In the genomic region with DNA sequence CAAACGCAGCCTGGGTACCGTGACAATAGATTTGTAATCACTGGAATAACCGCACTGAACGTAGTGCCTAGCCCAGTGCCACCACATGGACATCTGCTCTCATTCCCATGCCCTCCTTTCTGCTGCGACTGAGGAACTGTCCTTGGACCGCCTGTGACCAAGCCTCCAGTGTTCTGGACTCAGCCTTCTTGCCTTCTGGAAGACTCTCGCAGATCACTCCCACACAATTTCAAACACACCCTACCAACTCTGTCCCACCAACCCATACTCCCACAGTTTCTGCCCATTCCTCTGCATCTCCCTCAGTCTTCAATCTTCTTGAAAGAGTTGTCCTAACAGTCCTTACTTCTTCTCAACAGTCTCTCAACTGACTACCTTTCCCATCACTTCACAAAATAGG, we compare ENCODE assay signal across 1 cellular context.
TF ChIP-seq lines count a peak whose summit lies in the region.

No MANE protein-coding gene starts in this region.

TF ChIP-seq in GM12878, 131 proteins besides CTCF, POLR2A, EP300 and RAD21 (continued from another document):
- TF ChIP-seq MLLT1 (IDR thresholded peaks at IDR 0.05) = no peak
- TF ChIP-seq NR2F1 (conservative IDR thresholded peaks at IDR 0.05) = no peak
- TF ChIP-seq, protein P1, sequence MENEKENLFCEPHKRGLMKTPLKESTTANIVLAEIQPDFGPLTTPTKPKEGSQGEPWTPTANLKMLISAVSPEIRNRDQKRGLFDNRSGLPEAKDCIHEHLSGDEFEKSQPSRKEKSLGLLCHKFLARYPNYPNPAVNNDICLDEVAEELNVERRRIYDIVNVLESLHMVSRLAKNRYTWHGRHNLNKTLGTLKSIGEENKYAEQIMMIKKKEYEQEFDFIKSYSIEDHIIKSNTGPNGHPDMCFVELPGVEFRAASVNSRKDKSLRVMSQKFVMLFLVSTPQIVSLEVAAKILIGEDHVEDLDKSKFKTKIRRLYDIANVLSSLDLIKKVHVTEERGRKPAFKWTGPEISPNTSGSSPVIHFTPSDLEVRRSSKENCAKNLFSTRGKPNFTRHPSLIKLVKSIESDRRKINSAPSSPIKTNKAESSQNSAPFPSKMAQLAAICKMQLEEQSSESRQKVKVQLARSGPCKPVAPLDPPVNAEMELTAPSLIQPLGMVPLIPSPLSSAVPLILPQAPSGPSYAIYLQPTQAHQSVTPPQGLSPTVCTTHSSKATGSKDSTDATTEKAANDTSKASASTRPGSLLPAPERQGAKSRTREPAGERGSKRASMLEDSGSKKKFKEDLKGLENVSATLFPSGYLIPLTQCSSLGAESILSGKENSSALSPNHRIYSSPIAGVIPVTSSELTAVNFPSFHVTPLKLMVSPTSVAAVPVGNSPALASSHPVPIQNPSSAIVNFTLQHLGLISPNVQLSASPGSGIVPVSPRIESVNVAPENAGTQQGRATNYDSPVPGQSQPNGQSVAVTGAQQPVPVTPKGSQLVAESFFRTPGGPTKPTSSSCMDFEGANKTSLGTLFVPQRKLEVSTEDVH (IDR thresholded peaks at IDR 0.05; ENCODE audit: low read depth, partially characterized antibody) = peak; percentile 19
- TF ChIP-seq FOXK2 (IDR thresholded peaks at IDR 0.05) = no peak
- no peak for TF ChIP-seq ESRRA (IDR thresholded peaks at IDR 0.05; ENCODE audit: low read length)
- TF ChIP-seq BRCA1 (IDR thresholded peaks at IDR 0.05; ENCODE audit: low read depth, low read length) = no peak
- TF ChIP-seq, protein P2, sequence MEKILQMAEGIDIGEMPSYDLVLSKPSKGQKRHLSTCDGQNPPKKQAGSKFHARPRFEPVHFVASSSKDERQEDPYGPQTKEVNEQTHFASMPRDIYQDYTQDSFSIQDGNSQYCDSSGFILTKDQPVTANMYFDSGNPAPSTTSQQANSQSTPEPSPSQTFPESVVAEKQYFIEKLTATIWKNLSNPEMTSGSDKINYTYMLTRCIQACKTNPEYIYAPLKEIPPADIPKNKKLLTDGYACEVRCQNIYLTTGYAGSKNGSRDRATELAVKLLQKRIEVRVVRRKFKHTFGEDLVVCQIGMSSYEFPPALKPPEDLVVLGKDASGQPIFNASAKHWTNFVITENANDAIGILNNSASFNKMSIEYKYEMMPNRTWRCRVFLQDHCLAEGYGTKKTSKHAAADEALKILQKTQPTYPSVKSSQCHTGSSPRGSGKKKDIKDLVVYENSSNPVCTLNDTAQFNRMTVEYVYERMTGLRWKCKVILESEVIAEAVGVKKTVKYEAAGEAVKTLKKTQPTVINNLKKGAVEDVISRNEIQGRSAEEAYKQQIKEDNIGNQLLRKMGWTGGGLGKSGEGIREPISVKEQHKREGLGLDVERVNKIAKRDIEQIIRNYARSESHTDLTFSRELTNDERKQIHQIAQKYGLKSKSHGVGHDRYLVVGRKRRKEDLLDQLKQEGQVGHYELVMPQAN (conservative IDR thresholded peaks at IDR 0.05) = no peak
- TF ChIP-seq BMI1 (IDR thresholded peaks at IDR 0.05; ENCODE audit: borderline replicate concordance) = no peak
- TF ChIP-seq NFIC (IDR thresholded peaks at IDR 0.05; ENCODE audit: low read depth, low read length) = no peak
- no peak for TF ChIP-seq USF2 (IDR thresholded peaks at IDR 0.05; ENCODE audit: borderline replicate concordance, low read depth, low read length)
- TF ChIP-seq HDAC2 (IDR thresholded peaks at IDR 0.05) = no peak
- TF ChIP-seq, protein P3, sequence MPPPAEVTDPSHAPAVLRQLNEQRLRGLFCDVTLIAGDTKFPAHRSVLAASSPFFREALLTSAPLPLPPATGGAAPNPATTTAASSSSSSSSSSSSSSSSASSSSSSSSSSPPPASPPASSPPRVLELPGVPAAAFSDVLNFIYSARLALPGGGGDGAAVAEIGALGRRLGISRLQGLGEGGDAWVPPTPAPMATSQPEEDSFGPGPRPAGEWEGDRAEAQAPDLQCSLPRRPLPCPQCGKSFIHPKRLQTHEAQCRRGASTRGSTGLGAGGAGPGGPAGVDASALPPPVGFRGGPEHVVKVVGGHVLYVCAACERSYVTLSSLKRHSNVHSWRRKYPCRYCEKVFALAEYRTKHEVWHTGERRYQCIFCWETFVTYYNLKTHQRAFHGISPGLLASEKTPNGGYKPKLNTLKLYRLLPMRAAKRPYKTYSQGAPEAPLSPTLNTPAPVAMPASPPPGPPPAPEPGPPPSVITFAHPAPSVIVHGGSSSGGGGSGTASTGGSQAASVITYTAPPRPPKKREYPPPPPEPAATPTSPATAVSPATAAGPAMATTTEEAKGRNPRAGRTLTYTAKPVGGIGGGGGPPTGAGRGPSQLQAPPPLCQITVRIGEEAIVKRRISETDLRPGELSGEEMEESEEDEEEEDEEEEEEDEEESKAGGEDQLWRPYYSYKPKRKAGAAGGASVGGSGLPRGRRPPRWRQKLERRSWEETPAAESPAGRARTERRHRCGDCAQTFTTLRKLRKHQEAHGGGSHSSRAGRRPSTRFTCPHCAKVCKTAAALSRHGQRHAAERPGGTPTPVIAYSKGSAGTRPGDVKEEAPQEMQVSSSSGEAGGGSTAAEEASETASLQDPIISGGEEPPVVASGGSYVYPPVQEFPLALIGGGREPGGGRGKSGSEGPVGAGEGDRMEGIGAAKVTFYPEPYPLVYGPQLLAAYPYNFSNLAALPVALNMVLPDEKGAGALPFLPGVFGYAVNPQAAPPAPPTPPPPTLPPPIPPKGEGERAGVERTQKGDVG (CRISPR knock-in tag; IDR thresholded peaks at IDR 0.05) = no peak
- TF ChIP-seq MEF2A (IDR thresholded peaks at IDR 0.05; ENCODE audit: insufficient read depth, low read depth, low read length) = no peak
- no peak for TF ChIP-seq HCFC1 (IDR thresholded peaks at IDR 0.05; ENCODE audit: low read length)
- no peak for TF ChIP-seq CHD1 (IDR thresholded peaks at IDR 0.05; ENCODE audit: low read depth, low read length)
- TF ChIP-seq SUZ12 (IDR thresholded peaks at IDR 0.05; ENCODE audit: unreplicated experiment) = no peak
- no peak for TF ChIP-seq REST (IDR thresholded peaks at IDR 0.05; ENCODE audit: low read depth, low read length)
- TF ChIP-seq TAF1 (IDR thresholded peaks at IDR 0.05; ENCODE audit: borderline replicate concordance, low read depth, low read length) = no peak
- peak; percentile 8 for TF ChIP-seq SMAD1 (IDR thresholded peaks at IDR 0.05; ENCODE audit: low read depth, partially characterized antibody)
- TF ChIP-seq, protein P4, sequence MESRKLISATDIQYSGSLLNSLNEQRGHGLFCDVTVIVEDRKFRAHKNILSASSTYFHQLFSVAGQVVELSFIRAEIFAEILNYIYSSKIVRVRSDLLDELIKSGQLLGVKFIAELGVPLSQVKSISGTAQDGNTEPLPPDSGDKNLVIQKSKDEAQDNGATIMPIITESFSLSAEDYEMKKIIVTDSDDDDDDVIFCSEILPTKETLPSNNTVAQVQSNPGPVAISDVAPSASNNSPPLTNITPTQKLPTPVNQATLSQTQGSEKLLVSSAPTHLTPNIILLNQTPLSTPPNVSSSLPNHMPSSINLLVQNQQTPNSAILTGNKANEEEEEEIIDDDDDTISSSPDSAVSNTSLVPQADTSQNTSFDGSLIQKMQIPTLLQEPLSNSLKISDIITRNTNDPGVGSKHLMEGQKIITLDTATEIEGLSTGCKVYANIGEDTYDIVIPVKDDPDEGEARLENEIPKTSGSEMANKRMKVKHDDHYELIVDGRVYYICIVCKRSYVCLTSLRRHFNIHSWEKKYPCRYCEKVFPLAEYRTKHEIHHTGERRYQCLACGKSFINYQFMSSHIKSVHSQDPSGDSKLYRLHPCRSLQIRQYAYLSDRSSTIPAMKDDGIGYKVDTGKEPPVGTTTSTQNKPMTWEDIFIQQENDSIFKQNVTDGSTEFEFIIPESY (IDR thresholded peaks at IDR 0.05) = no peak
- no peak; the same call in 1 of the 2 replicates for TF ChIP-seq SIN3A (IDR thresholded peaks at IDR 0.05; ENCODE audit: low read depth, low read length)
